ENCODE assay signal across 8 cellular contexts in genomic region chr14:20460458-20461229, GRCh38. TPM values are rescaled to one million over a fixed set of nuclear protein-coding genes. Genes with fewer than 3 reads are reported as not detected.
DNase-seq lines count a peak whose midpoint lies in the region; ATAC-seq and TF ChIP-seq lines count a peak whose summit lies in the region.

No MANE protein-coding gene starts in this region.

- in situ Hi-C loops in GM23248 (cut with MboI) = no loop called here

- no peak for TF ChIP-seq CTCF in CD8-positive, alpha-beta T cell (IDR thresholded peaks at IDR 0.05)
- no peak for TF ChIP-seq CTCF in fibroblast of pulmonary artery (IDR thresholded peaks at IDR 0.05; ENCODE audit: low read length, missing control alignments)
- no peak for TF ChIP-seq CTCF in ovary (IDR thresholded peaks at IDR 0.05)

- no peaks in the 10 kb centered on the region for H3K27me3 Mint-ChIP-seq in CD8-positive, alpha-beta T cell (ENCODE audit: low read depth)
- no peaks in the 10 kb centered on the region for H3K27me3 Mint-ChIP-seq in activated T-cell treated with anti-CD3 and anti-CD28 coated beads, Interleukin-2, amount 50 U/mL, for 4 hours (ENCODE audit: low read depth)

- peaks cover 28% of the 10 kb centered on the region for H3F3A ChIP-seq in GM23248 (ENCODE audit: insufficient read depth)

- peak overlapping the region; percentile 43 for H2AFZ ChIP-seq in GM23248

- peak in 6 of 7 experiments; percentile 31 to 86 (median 56) for DNase-seq in CD8-positive, alpha-beta T cell
- DNase-seq in GM23248 (peak; percentile 20), NCI-H2107 (lab: John Stamatoyannopoulos, UW) (peak; percentile 66), fibroblast of pulmonary artery (ENCODE audit: low read depth) (no peak), ovary (peak in 2 of 5 donors; percentile 36 to 40), glomerular visceral epithelial cell (ENCODE audit: extremely low spot score) (no peak), superior temporal gyrus (ENCODE audit: extremely low spot score) (no peak)
- DNase-seq in activated T-cell treated with anti-CD3 and anti-CD28 coated beads, Interleukin-2, amount 50 U/mL, for 4 hours = peak; percentile 44

- H3K9ac ChIP-seq in GM23248 = peak overlapping the region; percentile 90

- peak overlapping the region; percentile 85 for H3K4me2 ChIP-seq in GM23248 (ENCODE audit: unreplicated experiment)

- TF ChIP-seq EP300 in ovary (IDR thresholded peaks at IDR 0.05) = no peak

- no peak for TF ChIP-seq POLR2A in ovary (IDR thresholded peaks at IDR 0.05)

- no peaks in the 10 kb centered on the region for H3K9me2 ChIP-seq in GM23248 (ENCODE audit: insufficient read depth)

- peaks cover 3% of the 10 kb centered on the region for H3K36me3 Mint-ChIP-seq in CD8-positive, alpha-beta T cell
- H3K36me3 Mint-ChIP-seq in activated T-cell treated with anti-CD3 and anti-CD28 coated beads, Interleukin-2, amount 50 U/mL, for 4 hours (ENCODE audit: insufficient read depth) = peaks cover 31% of the 10 kb centered on the region

- H3K27ac Mint-ChIP-seq in CD8-positive, alpha-beta T cell = peak overlapping the region; percentile 96

- peaks cover 54% of the 10 kb centered on the region for H3K79me2 ChIP-seq in GM23248 (ENCODE audit: insufficient read depth)

- H3K9me3 Mint-ChIP-seq in CD8-positive, alpha-beta T cell = no peaks in the 10 kb centered on the region
- no peaks in the 10 kb centered on the region for H3K9me3 Mint-ChIP-seq in activated T-cell treated with anti-CD3 and anti-CD28 coated beads, Interleukin-2, amount 50 U/mL, for 4 hours

- peak overlapping the region; percentile 72 for H3K4me3 ChIP-seq in CD8-positive, alpha-beta T cell (ENCODE audit: low read depth, low read length)
- H3K4me3 ChIP-seq in GM23248 (peak overlapping the region; percentile 88), fibroblast of pulmonary artery (replicated peaks; ENCODE audit: low read depth, low read length) (peak overlapping the region; percentile 89), ovary (peak overlapping the region; percentile 92)

- peaks cover 30% of the 10 kb centered on the region for H3K4me1 Mint-ChIP-seq in CD8-positive, alpha-beta T cell (ENCODE audit: low read depth)
- peaks cover 25% of the 10 kb centered on the region for H3K4me1 Mint-ChIP-seq in activated T-cell treated with anti-CD3 and anti-CD28 coated beads, Interleukin-2, amount 50 U/mL, for 4 hours (ENCODE audit: low read depth)

- POLR2A ChIA-PET in CD8-positive, alpha-beta T cell (lab: Charles Lee) = interaction anchor here (0.8 to 2.3 kb wide), 12 partner anchors 8 to 222 kb away, joined by 3 to 31 read pairs (median 6); partner anchors contain the start of genes PARP2 and PNP

- H3K4me3 Mint-ChIP-seq in CD8-positive, alpha-beta T cell = peak overlapping the region; percentile 92
- H3K4me3 Mint-ChIP-seq in activated T-cell treated with anti-CD3 and anti-CD28 coated beads, Interleukin-2, amount 50 U/mL, for 4 hours = peak overlapping the region; percentile 91

- no peaks in the 10 kb centered on the region for H3K9me3 ChIP-seq in CD8-positive, alpha-beta T cell (ENCODE audit: low read length)
- H3K9me3 ChIP-seq in GM23248 (ENCODE audit: low read depth) = no peaks in the 10 kb centered on the region
- no peaks in the 10 kb centered on the region for H3K9me3 ChIP-seq in ovary

- CTCF ChIA-PET in CD8-positive, alpha-beta T cell (lab: Charles Lee) = interaction anchor here (0.9 to 1.8 kb wide), 4 partner anchors 11 to 148 kb away, joined by 3 to 9 read pairs (median 6); no protein-coding TSS in a partner anchor

- no peaks in the 10 kb centered on the region for H4K20me1 ChIP-seq in GM23248 (ENCODE audit: insufficient read depth)

- peak; percentile 35 for ATAC-seq in CD8-positive, alpha-beta T cell
- peak; percentile 6 to 9 for ATAC-seq in activated T-cell treated with anti-CD3 and anti-CD28 coated beads, Interleukin-2, amount 50 U/mL, for 4 hours

- peak overlapping the region; percentile 84 for H3K27ac ChIP-seq in CD8-positive, alpha-beta T cell (ENCODE audit: low read depth, low read length)
- H3K27ac ChIP-seq in GM23248 (peak overlapping the region; percentile 68), ovary (peak overlapping the region; percentile 68 to 74)

- peaks cover 34% of the 10 kb centered on the region for H3K4me1 ChIP-seq in CD8-positive, alpha-beta T cell (ENCODE audit: insufficient read depth, low read length)
- peaks cover 22% of the 10 kb centered on the region for H3K4me1 ChIP-seq in GM23248 (ENCODE audit: insufficient read depth)
- H3K4me1 ChIP-seq in ovary (ENCODE audit: insufficient read depth) = peaks cover 3% of the 10 kb centered on the region

- no peaks in the 10 kb centered on the region for H3K27me3 ChIP-seq in CD8-positive, alpha-beta T cell (ENCODE audit: insufficient read depth, low read length)
- H3K27me3 ChIP-seq in GM23248 (replicated peaks; ENCODE audit: insufficient read depth) (no peaks in the 10 kb centered on the region), ovary (no peaks in the 10 kb centered on the region)

- H3K36me3 ChIP-seq in CD8-positive, alpha-beta T cell (ENCODE audit: insufficient read depth, low read length) = peaks cover 41% of the 10 kb centered on the region
- peaks cover 18% of the 10 kb centered on the region; the same call in 1 of the 2 replicates for H3K36me3 ChIP-seq in GM23248 (ENCODE audit: low read depth)
- H3K36me3 ChIP-seq in ovary = no peaks in the 10 kb centered on the region

- intact Hi-C loops in CD8-positive, alpha-beta T cell (cut with DNase I, micrococcal nuclease) = loop anchor here (1.0 to 5.0 kb wide), 6 partner anchors 17 to 527 kb away; partner anchors contain the start of genes METTL17 (in 1 of the 2), PARP2 (in 1 of the 2) and TEP1 (in 1 of the 2)
- intact Hi-C loops in ovary (cut with DNase I) = loop anchor here in 2 of 4 donors (2.0 to 5.0 kb wide), 3 partner anchors 48 to 222 kb away; partner anchors contain the start of genes RNASE4 (in 1 of the 2) and TEP1 (in 1 of the 2)

- WGBS in GM23248 (ENCODE audit: low coverage in 1 of 2, low lambda C conversion rate in 2 of 2, missing lambda C conversion rate in 2 of 2), 2 experiments = 4% methylated on average over 20 to 31 of the region's 32 CpGs
- WGBS in ovary, 3 donors = 3 to 6% (median 5%) methylated on average over 32 of the region's 32 CpGs

RNA-seq across cellular contexts. Expression of gene PIP4P1, which starts 0.6 kb away (rescaled TPM):
- total RNA-seq in CD8-positive, alpha-beta T cell = 100 to 1,000 TPM in 1 of 2 experiments, 10 to 100 TPM in 1; 87.7 to 105 TPM
- total RNA-seq in GM23248 (2014; rRNA removed; shearing (Covaris generic)) = 18.6 and 244 TPM in 2 replicates
- polyA plus RNA-seq in GM23248 (2016; fragmentation: Nextera tagmentation; extraction: Ambion mirVana) = 21.6 and 22.1 TPM in 2 replicates
- 10 to 100 TPM; 33.6 to 43.4 (median 39.9) TPM for total RNA-seq in activated T-cell treated with anti-CD3 and anti-CD28 coated beads, Interleukin-2, amount 50 U/mL, for 4 hours
- 10 to 100 TPM; 11.8 to 32.0 (median 24.2) TPM for total RNA-seq in ovary
- 10 to 100 TPM; 29.7 to 32.9 TPM for polyA plus RNA-seq in ovary

RNA-seq across cellular contexts. Expression of gene APEX1, which starts 5.6 kb away (rescaled TPM):
- total RNA-seq in CD8-positive, alpha-beta T cell = 100 to 1,000 TPM; 120 to 123 TPM
- total RNA-seq in GM23248 (2014; rRNA removed; shearing (Covaris generic)) = 60.6 and 89.8 TPM in 2 replicates
- 124 and 129 TPM in 2 replicates for polyA plus RNA-seq in GM23248 (2016; fragmentation: Nextera tagmentation; extraction: Ambion mirVana)
- 100 to 1,000 TPM; 265 to 309 (median 300) TPM for total RNA-seq in activated T-cell treated with anti-CD3 and anti-CD28 coated beads, Interleukin-2, amount 50 U/mL, for 4 hours
- 100 to 1,000 TPM; 141 to 172 (median 159) TPM for total RNA-seq in ovary
- polyA plus RNA-seq in ovary = 100 to 1,000 TPM; 182 to 292 TPM

RNA-seq across cellular contexts. Expression of gene OSGEP, which starts 6.0 kb away (rescaled TPM):
- 10 to 100 TPM; 40.7 to 47.4 TPM for total RNA-seq in CD8-positive, alpha-beta T cell
- total RNA-seq in GM23248 (2014; rRNA removed; shearing (Covaris generic)) = 29.0 and 37.8 TPM in 2 replicates
- polyA plus RNA-seq in GM23248 (2016; fragmentation: Nextera tagmentation; extraction: Ambion mirVana) (24.1 and 24.2 TPM in 2 replicates), ovary (10 to 100 TPM; 38.1 to 39.4 TPM)
- 10 to 100 TPM; 73.4 to 86.5 (median 75.4) TPM for total RNA-seq in activated T-cell treated with anti-CD3 and anti-CD28 coated beads, Interleukin-2, amount 50 U/mL, for 4 hours
- total RNA-seq in ovary = 10 to 100 TPM; 31.8 to 68.8 (median 37.6) TPM

RNA-seq across cellular contexts. Expression of gene PNP, which starts 8.6 kb away (rescaled TPM):
- total RNA-seq in CD8-positive, alpha-beta T cell = 10 to 100 TPM; 59.6 to 62.1 TPM
- total RNA-seq in GM23248 (2014; rRNA removed; shearing (Covaris generic)) = 23.6 and 39.6 TPM in 2 replicates
- polyA plus RNA-seq in GM23248 (2016; fragmentation: Nextera tagmentation; extraction: Ambion mirVana) (20.8 and 24.6 TPM in 2 replicates), ovary (10 to 100 TPM in 1 of 2 donors, 1 to 10 TPM in 1; 8.5 to 23.0 TPM)
- 100 to 1,000 TPM; 198 to 236 (median 221) TPM for total RNA-seq in activated T-cell treated with anti-CD3 and anti-CD28 coated beads, Interleukin-2, amount 50 U/mL, for 4 hours
- total RNA-seq in ovary = 1 to 10 TPM; 3.4 to 9.2 (median 7.1) TPM

RNA-seq across cellular contexts. Expression of gene KLHL33, which starts 24.7 kb away (rescaled TPM):
- total RNA-seq in CD8-positive, alpha-beta T cell = under 1 TPM; 0.11 to 0.19 TPM
- not detected in 2 replicates for total RNA-seq in GM23248 (2014; rRNA removed; shearing (Covaris generic))
- polyA plus RNA-seq in GM23248 (2016; fragmentation: Nextera tagmentation; extraction: Ambion mirVana) (0.05 TPM in 1 of 2 replicates, not detected in the other), ovary (1 to 10 TPM in 1 of 2 donors, under 1 TPM in 1; 0.73 to 1.1 TPM)
- total RNA-seq in activated T-cell treated with anti-CD3 and anti-CD28 coated beads, Interleukin-2, amount 50 U/mL, for 4 hours = under 1 TPM in 1 of 3 donors, not detected in 2; 0.05 TPM
- total RNA-seq in ovary = 1 to 10 TPM in 2 of 7 donors, under 1 TPM in 5; under 0.01 to 1.2 (median 0.72) TPM

Comparison
In these comparisons a context has a peak if more than half of its experiments do, and no peak if none do; other contexts are left out.
1. DNase-seq: peak in CD8-positive, alpha-beta T cell (6 of 7), GM23248 (single experiment), NCI-H2107 (single experiment) and activated T-cell treated with anti-CD3 and anti-CD28 coated beads, Interleukin-2, amount 50 U/mL, for 4 hours (single experiment); none in fibroblast of pulmonary artery (single experiment), glomerular visceral epithelial cell (single experiment) and superior temporal gyrus (single experiment).
2. Peak in every context shown above with its lines, with median percentiles within 50 percentile points of each other: H3K27ac ChIP-seq and H3K4me3 ChIP-seq.